Comparison of ENCODE assay signal across 1 cellular context in the genomic region with DNA sequence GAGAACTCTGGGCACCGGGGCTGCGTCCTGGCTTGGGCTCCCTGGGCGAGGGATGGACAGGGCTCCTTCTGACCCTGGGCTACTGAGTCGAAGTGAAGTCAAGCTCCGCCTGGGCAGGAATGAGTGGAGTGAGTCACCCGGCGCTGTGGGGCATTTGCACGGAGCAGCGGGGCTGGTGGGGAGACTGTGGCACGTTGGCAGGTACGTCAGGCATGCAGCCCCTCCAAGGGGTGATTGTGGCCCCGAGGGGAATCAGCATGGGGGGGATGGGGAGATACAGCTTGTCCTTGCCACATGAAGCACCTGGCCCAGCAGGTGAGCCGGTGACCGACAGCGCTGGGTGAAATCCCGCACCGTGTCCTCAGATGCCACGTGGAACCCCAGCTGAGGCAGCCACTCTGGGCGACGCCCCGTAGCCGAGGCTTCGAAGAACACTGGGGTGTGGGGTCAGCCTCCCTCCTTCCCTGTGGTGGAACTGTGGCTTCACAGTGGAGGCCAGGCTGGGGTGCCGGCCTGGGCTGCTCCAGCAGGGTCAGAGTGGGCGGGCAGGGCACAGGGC.
TF ChIP-seq lines count a peak whose summit lies in the region.

No MANE protein-coding gene starts in this region.

TF ChIP-seq in GM23338, 12 proteins besides CTCF, POLR2A, EP300 and RAD21:
- TF ChIP-seq, protein P1, sequence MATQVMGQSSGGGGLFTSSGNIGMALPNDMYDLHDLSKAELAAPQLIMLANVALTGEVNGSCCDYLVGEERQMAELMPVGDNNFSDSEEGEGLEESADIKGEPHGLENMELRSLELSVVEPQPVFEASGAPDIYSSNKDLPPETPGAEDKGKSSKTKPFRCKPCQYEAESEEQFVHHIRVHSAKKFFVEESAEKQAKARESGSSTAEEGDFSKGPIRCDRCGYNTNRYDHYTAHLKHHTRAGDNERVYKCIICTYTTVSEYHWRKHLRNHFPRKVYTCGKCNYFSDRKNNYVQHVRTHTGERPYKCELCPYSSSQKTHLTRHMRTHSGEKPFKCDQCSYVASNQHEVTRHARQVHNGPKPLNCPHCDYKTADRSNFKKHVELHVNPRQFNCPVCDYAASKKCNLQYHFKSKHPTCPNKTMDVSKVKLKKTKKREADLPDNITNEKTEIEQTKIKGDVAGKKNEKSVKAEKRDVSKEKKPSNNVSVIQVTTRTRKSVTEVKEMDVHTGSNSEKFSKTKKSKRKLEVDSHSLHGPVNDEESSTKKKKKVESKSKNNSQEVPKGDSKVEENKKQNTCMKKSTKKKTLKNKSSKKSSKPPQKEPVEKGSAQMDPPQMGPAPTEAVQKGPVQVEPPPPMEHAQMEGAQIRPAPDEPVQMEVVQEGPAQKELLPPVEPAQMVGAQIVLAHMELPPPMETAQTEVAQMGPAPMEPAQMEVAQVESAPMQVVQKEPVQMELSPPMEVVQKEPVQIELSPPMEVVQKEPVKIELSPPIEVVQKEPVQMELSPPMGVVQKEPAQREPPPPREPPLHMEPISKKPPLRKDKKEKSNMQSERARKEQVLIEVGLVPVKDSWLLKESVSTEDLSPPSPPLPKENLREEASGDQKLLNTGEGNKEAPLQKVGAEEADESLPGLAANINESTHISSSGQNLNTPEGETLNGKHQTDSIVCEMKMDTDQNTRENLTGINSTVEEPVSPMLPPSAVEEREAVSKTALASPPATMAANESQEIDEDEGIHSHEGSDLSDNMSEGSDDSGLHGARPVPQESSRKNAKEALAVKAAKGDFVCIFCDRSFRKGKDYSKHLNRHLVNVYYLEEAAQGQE (IDR thresholded peaks at IDR 0.05; ENCODE audit: unreplicated experiment): no peak
- no peak for TF ChIP-seq JUNB (IDR thresholded peaks at IDR 0.05; ENCODE audit: unreplicated experiment)
- TF ChIP-seq STAT1 (IDR thresholded peaks at IDR 0.05; ENCODE audit: unreplicated experiment): no peak
- no peak for TF ChIP-seq ZNF331 (CRISPR knock-in tag; IDR thresholded peaks at IDR 0.05; ENCODE audit: low read depth)
- TF ChIP-seq, protein P2, sequence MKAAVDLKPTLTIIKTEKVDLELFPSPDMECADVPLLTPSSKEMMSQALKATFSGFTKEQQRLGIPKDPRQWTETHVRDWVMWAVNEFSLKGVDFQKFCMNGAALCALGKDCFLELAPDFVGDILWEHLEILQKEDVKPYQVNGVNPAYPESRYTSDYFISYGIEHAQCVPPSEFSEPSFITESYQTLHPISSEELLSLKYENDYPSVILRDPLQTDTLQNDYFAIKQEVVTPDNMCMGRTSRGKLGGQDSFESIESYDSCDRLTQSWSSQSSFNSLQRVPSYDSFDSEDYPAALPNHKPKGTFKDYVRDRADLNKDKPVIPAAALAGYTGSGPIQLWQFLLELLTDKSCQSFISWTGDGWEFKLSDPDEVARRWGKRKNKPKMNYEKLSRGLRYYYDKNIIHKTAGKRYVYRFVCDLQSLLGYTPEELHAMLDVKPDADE (IDR thresholded peaks at IDR 0.05): no peak
- no peak for TF ChIP-seq EZH2phosphoT487 (IDR thresholded peaks at IDR 0.05; ENCODE audit: unreplicated experiment)
- TF ChIP-seq ZNF114 (CRISPR knock-in tag; IDR thresholded peaks at IDR 0.05): no peak
- no peak for TF ChIP-seq EZH2 (IDR thresholded peaks at IDR 0.05; ENCODE audit: low read depth, unreplicated experiment)
- TF ChIP-seq, protein P3, sequence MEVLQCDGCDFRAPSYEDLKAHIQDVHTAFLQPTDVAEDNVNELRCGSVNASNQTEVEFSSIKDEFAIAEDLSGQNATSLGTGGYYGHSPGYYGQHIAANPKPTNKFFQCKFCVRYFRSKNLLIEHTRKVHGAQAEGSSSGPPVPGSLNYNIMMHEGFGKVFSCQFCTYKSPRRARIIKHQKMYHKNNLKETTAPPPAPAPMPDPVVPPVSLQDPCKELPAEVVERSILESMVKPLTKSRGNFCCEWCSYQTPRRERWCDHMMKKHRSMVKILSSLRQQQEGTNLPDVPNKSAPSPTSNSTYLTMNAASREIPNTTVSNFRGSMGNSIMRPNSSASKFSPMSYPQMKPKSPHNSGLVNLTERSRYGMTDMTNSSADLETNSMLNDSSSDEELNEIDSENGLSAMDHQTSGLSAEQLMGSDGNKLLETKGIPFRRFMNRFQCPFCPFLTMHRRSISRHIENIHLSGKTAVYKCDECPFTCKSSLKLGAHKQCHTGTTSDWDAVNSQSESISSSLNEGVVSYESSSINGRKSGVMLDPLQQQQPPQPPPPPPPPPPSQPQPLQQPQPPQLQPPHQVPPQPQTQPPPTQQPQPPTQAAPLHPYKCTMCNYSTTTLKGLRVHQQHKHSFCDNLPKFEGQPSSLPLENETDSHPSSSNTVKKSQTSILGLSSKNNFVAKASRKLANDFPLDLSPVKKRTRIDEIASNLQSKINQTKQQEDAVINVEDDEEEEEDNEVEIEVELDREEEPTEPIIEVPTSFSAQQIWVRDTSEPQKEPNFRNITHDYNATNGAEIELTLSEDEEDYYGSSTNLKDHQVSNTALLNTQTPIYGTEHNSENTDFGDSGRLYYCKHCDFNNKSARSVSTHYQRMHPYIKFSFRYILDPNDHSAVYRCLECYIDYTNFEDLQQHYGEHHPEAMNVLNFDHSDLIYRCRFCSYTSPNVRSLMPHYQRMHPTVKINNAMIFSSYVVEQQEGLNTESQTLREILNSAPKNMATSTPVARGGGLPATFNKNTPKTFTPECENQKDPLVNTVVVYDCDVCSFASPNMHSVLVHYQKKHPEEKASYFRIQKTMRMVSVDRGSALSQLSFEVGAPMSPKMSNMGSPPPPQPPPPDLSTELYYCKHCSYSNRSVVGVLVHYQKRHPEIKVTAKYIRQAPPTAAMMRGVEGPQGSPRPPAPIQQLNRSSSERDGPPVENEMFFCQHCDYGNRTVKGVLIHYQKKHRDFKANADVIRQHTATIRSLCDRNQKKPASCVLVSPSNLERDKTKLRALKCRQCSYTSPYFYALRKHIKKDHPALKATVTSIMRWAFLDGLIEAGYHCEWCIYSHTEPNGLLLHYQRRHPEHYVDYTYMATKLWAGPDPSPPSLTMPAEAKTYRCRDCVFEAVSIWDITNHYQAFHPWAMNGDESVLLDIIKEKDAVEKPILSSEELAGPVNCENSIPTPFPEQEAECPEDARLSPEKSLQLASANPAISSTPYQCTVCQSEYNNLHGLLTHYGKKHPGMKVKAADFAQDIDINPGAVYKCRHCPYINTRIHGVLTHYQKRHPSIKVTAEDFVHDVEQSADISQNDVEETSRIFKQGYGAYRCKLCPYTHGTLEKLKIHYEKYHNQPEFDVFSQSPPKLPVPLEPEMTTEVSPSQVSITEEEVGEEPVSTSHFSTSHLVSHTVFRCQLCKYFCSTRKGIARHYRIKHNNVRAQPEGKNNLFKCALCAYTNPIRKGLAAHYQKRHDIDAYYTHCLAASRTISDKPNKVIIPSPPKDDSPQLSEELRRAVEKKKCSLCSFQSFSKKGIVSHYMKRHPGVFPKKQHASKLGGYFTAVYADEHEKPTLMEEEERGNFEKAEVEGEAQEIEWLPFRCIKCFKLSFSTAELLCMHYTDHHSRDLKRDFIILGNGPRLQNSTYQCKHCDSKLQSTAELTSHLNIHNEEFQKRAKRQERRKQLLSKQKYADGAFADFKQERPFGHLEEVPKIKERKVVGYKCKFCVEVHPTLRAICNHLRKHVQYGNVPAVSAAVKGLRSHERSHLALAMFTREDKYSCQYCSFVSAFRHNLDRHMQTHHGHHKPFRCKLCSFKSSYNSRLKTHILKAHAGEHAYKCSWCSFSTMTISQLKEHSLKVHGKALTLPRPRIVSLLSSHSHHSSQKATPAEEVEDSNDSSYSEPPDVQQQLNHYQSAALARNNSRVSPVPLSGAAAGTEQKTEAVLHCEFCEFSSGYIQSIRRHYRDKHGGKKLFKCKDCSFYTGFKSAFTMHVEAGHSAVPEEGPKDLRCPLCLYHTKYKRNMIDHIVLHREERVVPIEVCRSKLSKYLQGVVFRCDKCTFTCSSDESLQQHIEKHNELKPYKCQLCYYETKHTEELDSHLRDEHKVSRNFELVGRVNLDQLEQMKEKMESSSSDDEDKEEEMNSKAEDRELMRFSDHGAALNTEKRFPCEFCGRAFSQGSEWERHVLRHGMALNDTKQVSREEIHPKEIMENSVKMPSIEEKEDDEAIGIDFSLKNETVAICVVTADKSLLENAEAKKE (CRISPR knock-in tag; IDR thresholded peaks at IDR 0.05): no peak
- TF ChIP-seq CREB1 (CRISPR knock-in tag; IDR thresholded peaks at IDR 0.05; ENCODE audit: low read depth): no peak
- no peak for TF ChIP-seq POLR2AphosphoS5 (IDR thresholded peaks at IDR 0.05; ENCODE audit: low read depth)
- TF ChIP-seq NANOG (IDR thresholded peaks at IDR 0.05; ENCODE audit: borderline replicate concordance): no peak
